Comparison of ENCODE assay signal across 8 cellular contexts in genomic region chr14:95683793-95684192, GRCh38. TPM values are rescaled to one million over a fixed set of nuclear protein-coding genes. Genes with fewer than 3 reads are reported as not detected.
DNase-seq lines count a peak whose midpoint lies in the region; ATAC-seq and TF ChIP-seq lines count a peak whose summit lies in the region.

No MANE protein-coding gene starts in this region.

- POLR2A ChIA-PET in PC-3 (lab: Charles Lee; ENCODE audit: unreplicated experiment): no interaction called here

- H3K4me1 Mint-ChIP-seq in endodermal cell: peaks cover 21% of the 10 kb centered on the region

- intact Hi-C loops in PC-3 (cut with micrococcal nuclease) (no loop called here), vagina (cut with DNase I) (no loop called here)

- no peak overlapping the region for H3K4me3 Mint-ChIP-seq in endodermal cell

- H3K9me3 ChIP-seq in PC-3 (ENCODE audit: low read length) (no peaks in the 10 kb centered on the region), endodermal cell (ENCODE audit: control insufficient read depth, low read length) (no peaks in the 10 kb centered on the region), vagina (no peaks in the 10 kb centered on the region)

- H3K27ac ChIP-seq in PC-3 (ENCODE audit: low read length) (no peak overlapping the region), endodermal cell (ENCODE audit: low read depth, low read length) (no peak overlapping the region), vagina (no peak overlapping the region)

- H4K20me1 ChIP-seq in PC-3 (ENCODE audit: low read length): no peaks in the 10 kb centered on the region

- no peak for TF ChIP-seq POLR2A in vagina (IDR thresholded peaks at IDR 0.05)

- no peaks in the 10 kb centered on the region for H3K4me1 ChIP-seq in PC-3 (ENCODE audit: insufficient read depth, low read length)
- no peaks in the 10 kb centered on the region for H3K4me1 ChIP-seq in endodermal cell (ENCODE audit: control insufficient read depth, insufficient read depth, low read length)
- H3K4me1 ChIP-seq in vagina: no peaks in the 10 kb centered on the region

- no peaks in the 10 kb centered on the region for H3K36me3 ChIP-seq in PC-3 (ENCODE audit: low read depth, low read length)
- H3K36me3 ChIP-seq in endodermal cell (ENCODE audit: control insufficient read depth, insufficient read depth, low read length): no peaks in the 10 kb centered on the region
- no peaks in the 10 kb centered on the region for H3K36me3 ChIP-seq in vagina

- no peaks in the 10 kb centered on the region for H3F3A ChIP-seq in PC-3 (ENCODE audit: low read length, unreplicated experiment)

- no peak overlapping the region for H3K4me3 ChIP-seq in PC-3 (ENCODE audit: low read length)
- H3K4me3 ChIP-seq in endodermal cell (ENCODE audit: low read length): no peak overlapping the region
- H3K4me3 ChIP-seq in vagina: no peak overlapping the region

- no TSS peak for BruUV-seq in PC-3 (replicated peaks; lab: Mats Ljungman, UMichigan)

- H3K9me2 ChIP-seq in PC-3 (replicated peaks; ENCODE audit: low read length): no peaks in the 10 kb centered on the region

- ATAC-seq in PC-3 (no peak), HG03025 (IDR thresholded peaks at IDR 0.05; ENCODE audit: low FRiP score, unreplicated experiment) (no peak)

- H3K4me2 ChIP-seq in PC-3 (ENCODE audit: low read length): no peak overlapping the region

- H3K27me3 ChIP-seq in PC-3 (ENCODE audit: low read length): peaks cover 9% of the 10 kb centered on the region; the same call in 1 of the 2 replicates
- H3K27me3 ChIP-seq in endodermal cell (ENCODE audit: control insufficient read depth, insufficient read depth, low read length, poor library complexity, severe bottlenecking): peaks cover 6% of the 10 kb centered on the region
- no peaks in the 10 kb centered on the region for H3K27me3 ChIP-seq in vagina

- H2AFZ ChIP-seq in PC-3 (ENCODE audit: low read length): no peak overlapping the region

- CTCF ChIA-PET in PC-3 (lab: Charles Lee): no interaction called here

- 80 to 100% methylated on average over 1 to 4 of the region's 4 CpGs for WGBS in endodermal cell (ENCODE audit: insufficient coverage in 1 of 2, insufficient read length in 1 of 2), 2 experiments

- H3K36me3 Mint-ChIP-seq in endodermal cell (ENCODE audit: low read depth): no peaks in the 10 kb centered on the region

- no peak overlapping the region for H3K9ac ChIP-seq in PC-3 (ENCODE audit: low read length)
- no peak overlapping the region for H3K9ac ChIP-seq in endodermal cell (ENCODE audit: extremely low read depth, low read length, poor library complexity, severe bottlenecking)

- no peak overlapping the region for H3K27ac Mint-ChIP-seq in endodermal cell

- peaks cover 11% of the 10 kb centered on the region for H3K27me3 Mint-ChIP-seq in endodermal cell (ENCODE audit: insufficient read depth)

- H3K9me3 Mint-ChIP-seq in endodermal cell: no peaks in the 10 kb centered on the region

- H3K79me2 ChIP-seq in PC-3 (ENCODE audit: low read length): no peaks in the 10 kb centered on the region

- peak; percentile 6 for DNase-seq in activated T-cell treated with anti-CD3 and anti-CD28 coated beads for 1 hour (ENCODE audit: low read depth)
- DNase-seq in activated T-cell treated with anti-CD3 and anti-CD28 coated beads, Interleukin-2, amount 50 U/mL, for 1 hour: no peak
- DNase-seq in PC-3: peak; percentile 23
- DNase-seq in endodermal cell: peak; percentile 85
- peak; percentile 3 for DNase-seq in stimulated activated CD4-positive, alpha-beta T cell treated with anti-CD3 and anti-CD28 coated beads, Interleukin-2, amount 100 ng/mL, for 4 hours (ENCODE audit: low read depth)
- DNase-seq in vagina (ENCODE audit: extremely low spot score in 2 of 2): no peak
- no peak for DNase-seq in NCI-H187 (lab: John Stamatoyannopoulos, UW)

- TF ChIP-seq CTCF in PC-3 (conservative IDR thresholded peaks at IDR 0.05; ENCODE audit: low read depth, low read length) (peak; percentile 62), endodermal cell (conservative IDR thresholded peaks at IDR 0.05) (peak; percentile 94), vagina (IDR thresholded peaks at IDR 0.05) (peak in 1 of 3 experiments; percentile 20)

RNA-seq across cellular contexts. Expression of gene TCL1B, which starts 2.4 kb away (rescaled TPM):
- not detected in 2 replicates for total RNA-seq in PC-3 (2014; rRNA removed)
- total RNA-seq in endodermal cell: under 1 TPM; 0.62 to 0.95 TPM
- polyA plus RNA-seq in endodermal cell (2013, experiment 1 of 2): 0.57 TPM
- polyA plus RNA-seq in endodermal cell (2013, experiment 2 of 2): not detected
- not detected for total RNA-seq in vagina

RNA-seq across cellular contexts. Expression of gene TCL1A, which starts 30.1 kb away (rescaled TPM):
- not detected in 2 replicates for total RNA-seq in PC-3 (2014; rRNA removed)
- 1 to 10 TPM in 1 of 2 donors, under 1 TPM in 1; 0.53 to 1.8 TPM for total RNA-seq in endodermal cell
- not detected for polyA plus RNA-seq in endodermal cell (2013, experiment 1 of 2)
- not detected for polyA plus RNA-seq in endodermal cell (2013, experiment 2 of 2)
- not detected for total RNA-seq in vagina

Comparison
In these comparisons a context has a peak if more than half of its experiments do, and no peak if none do; other contexts are left out.
1. DNase-seq: peak in activated T-cell treated with anti-CD3 and anti-CD28 coated beads for 1 hour (single experiment), PC-3 (single experiment), endodermal cell (single experiment) and stimulated activated CD4-positive, alpha-beta T cell treated with anti-CD3 and anti-CD28 coated beads, Interleukin-2, amount 100 ng/mL, for 4 hours (single experiment); none in activated T-cell treated with anti-CD3 and anti-CD28 coated beads, Interleukin-2, amount 50 U/mL, for 1 hour (single experiment), vagina (0 of 2) and NCI-H187 (0 of 2).